ENCODE assay signal across 1 cellular context in genomic region chr10:100996678-100997363, GRCh38.
TF ChIP-seq lines count a peak whose summit lies in the region.

No MANE protein-coding gene starts in this region.

TF ChIP-seq in HepG2, 621 proteins besides CTCF, POLR2A, EP300 and RAD21 (continued from another document and continues in another):
- TF ChIP-seq BRF2 (CRISPR knock-in tag; IDR thresholded peaks at IDR 0.05), result no peak
- no peak for TF ChIP-seq RFX3 (CRISPR knock-in tag; IDR thresholded peaks at IDR 0.05)
- peak; percentile 12; the same call in 1 of the 2 replicates for TF ChIP-seq THAP7 (CRISPR knock-in tag; IDR thresholded peaks at IDR 0.05)
- no peak for TF ChIP-seq HHEX (CRISPR knock-in tag; IDR thresholded peaks at IDR 0.05)
- TF ChIP-seq ZNF24 (IDR thresholded peaks at IDR 0.05), result no peak
- no peak for TF ChIP-seq ZNF652 (CRISPR knock-in tag; IDR thresholded peaks at IDR 0.05; ENCODE audit: borderline replicate concordance, low read depth)
- no peak for TF ChIP-seq RELA (CRISPR knock-in tag; IDR thresholded peaks at IDR 0.05)
- TF ChIP-seq ZNF503 (CRISPR knock-in tag; IDR thresholded peaks at IDR 0.05), result no peak
- peak; percentile 76; the same call in 1 of the 2 replicates for TF ChIP-seq NAIF1 (CRISPR knock-in tag; IDR thresholded peaks at IDR 0.05; ENCODE audit: borderline replicate concordance)
- 0 out of 2 replicates have a peak, but pooled peaks have one; percentile 47 for TF ChIP-seq ZNF850 (CRISPR knock-in tag; conservative IDR thresholded peaks at IDR 0.05)
- TF ChIP-seq HIC2 (CRISPR knock-in tag; IDR thresholded peaks at IDR 0.05; ENCODE audit: low read depth), result no peak; the same call in 1 of the 2 replicates
- no peak for TF ChIP-seq ZNF772 (CRISPR knock-in tag; IDR thresholded peaks at IDR 0.05)
- TF ChIP-seq LCORL (IDR thresholded peaks at IDR 0.05), result no peak
- no peak for TF ChIP-seq LCORL (CRISPR knock-in tag; IDR thresholded peaks at IDR 0.05)
- TF ChIP-seq ZBTB40 (IDR thresholded peaks at IDR 0.05), result no peak
- TF ChIP-seq ZBTB40 (CRISPR knock-in tag; IDR thresholded peaks at IDR 0.05), result no peak
- TF ChIP-seq STAG1 (CRISPR knock-in tag; IDR thresholded peaks at IDR 0.05), result no peak
- TF ChIP-seq FOXP4 (CRISPR knock-in tag; IDR thresholded peaks at IDR 0.05), result no peak
- TF ChIP-seq THRA (CRISPR knock-in tag; IDR thresholded peaks at IDR 0.05; ENCODE audit: borderline replicate concordance), result no peak
- TF ChIP-seq ZNF687 (CRISPR knock-in tag; IDR thresholded peaks at IDR 0.05), result peak; percentile 53
- TF ChIP-seq ATRX (CRISPR knock-in tag; IDR thresholded peaks at IDR 0.05; ENCODE audit: borderline replicate concordance), result no peak
- no peak for TF ChIP-seq EED (CRISPR knock-in tag; IDR thresholded peaks at IDR 0.05)
- no peak for TF ChIP-seq GABPA (IDR thresholded peaks at IDR 0.05; ENCODE audit: low read depth, low read length)
- TF ChIP-seq GABPA (CRISPR knock-in tag; IDR thresholded peaks at IDR 0.05; ENCODE audit: low read depth), result no peak
- no peak for TF ChIP-seq ZBTB1 (CRISPR knock-in tag; IDR thresholded peaks at IDR 0.05; ENCODE audit: borderline replicate concordance)
- TF ChIP-seq ZKSCAN5 (CRISPR knock-in tag; IDR thresholded peaks at IDR 0.05), result no peak
- TF ChIP-seq ARID5B (CRISPR knock-in tag; IDR thresholded peaks at IDR 0.05), result no peak
